In the genomic region with DNA sequence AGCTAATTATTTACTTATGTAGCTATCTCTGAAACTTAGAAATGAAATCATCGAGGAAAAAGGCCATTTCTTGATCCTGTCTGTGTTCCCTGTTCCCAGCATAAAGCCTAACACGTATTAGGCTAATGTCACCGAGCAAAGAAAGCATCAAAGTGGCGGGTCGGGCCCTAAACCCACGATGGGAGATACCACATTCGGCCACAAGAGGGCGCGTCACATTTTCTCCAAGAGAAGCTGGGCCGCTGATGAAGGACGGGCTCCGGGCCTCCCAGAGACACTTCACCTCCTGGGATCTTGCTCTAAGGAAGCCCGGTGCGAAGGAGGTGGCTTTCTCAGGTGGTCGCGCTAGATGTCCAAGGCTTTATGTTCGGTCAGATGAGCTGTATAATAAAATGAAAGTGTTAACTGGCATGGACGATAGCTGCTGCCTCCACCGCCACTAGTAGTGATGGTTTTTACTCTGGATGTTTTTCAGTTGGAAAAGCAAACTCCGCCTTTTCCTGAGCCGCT, we compare ENCODE assay signal across 8 cellular contexts. TPM values are rescaled to one million over a fixed set of nuclear protein-coding genes. Genes with fewer than 3 reads are reported as not detected.
DNase-seq lines count a peak whose midpoint lies in the region; ATAC-seq, FAIRE-seq and TF ChIP-seq lines count a peak whose summit lies in the region.

No MANE protein-coding gene starts in this region.

- H3K4me3 Mint-ChIP-seq in activated T-helper 17 cell treated with anti-CD3 and anti-CD28 coated beads, Interleukin-2, amount 50 U/mL, for 72 hours: peak overlapping the region; percentile 96
- H3K4me3 Mint-ChIP-seq in natural killer cell: peak overlapping the region; percentile 95
- peak overlapping the region; percentile 85 to 93 for H3K4me3 Mint-ChIP-seq in stimulated activated naive B cell treated with anti-CD40 and anti-IgM and Interleukin-4, amounts not matched to agents 10 μg/mL and 1 μg/mL and 100 μg/mL, for 72 hours

- intact Hi-C loops in natural killer cell (cut with micrococcal nuclease): loop anchor here (2.0 to 10.0 kb wide), 2 partner anchors 67 to 201 kb away; no protein-coding TSS in a partner anchor

- TF ChIP-seq CTCF in fibroblast of pulmonary artery (IDR thresholded peaks at IDR 0.05; ENCODE audit: low read length, missing control alignments) (peak; percentile 72), natural killer cell (IDR thresholded peaks at IDR 0.05) (peak; percentile 89)

- ATAC-seq in activated T-helper 17 cell treated with anti-CD3 and anti-CD28 coated beads, Interleukin-2, amount 50 U/mL, for 72 hours (replicated peaks): peak; percentile 59
- peak; percentile 36 to 59 (median 50) for ATAC-seq in natural killer cell
- peak; percentile 49 to 57 for ATAC-seq in stimulated activated naive B cell treated with anti-CD40 and anti-IgM and Interleukin-4, amounts not matched to agents 10 μg/mL and 1 μg/mL and 100 μg/mL, for 72 hours (replicated peaks)

- H3K36me3 Mint-ChIP-seq in activated T-helper 17 cell treated with anti-CD3 and anti-CD28 coated beads, Interleukin-2, amount 50 U/mL, for 72 hours (ENCODE audit: low read depth): peaks cover 18% of the 10 kb centered on the region
- H3K36me3 Mint-ChIP-seq in natural killer cell: no peaks in the 10 kb centered on the region
- peaks cover 0 to 4% of the 10 kb centered on the region in 2 donors for H3K36me3 Mint-ChIP-seq in stimulated activated naive B cell treated with anti-CD40 and anti-IgM and Interleukin-4, amounts not matched to agents 10 μg/mL and 1 μg/mL and 100 μg/mL, for 72 hours

- peaks cover 9% of the 10 kb centered on the region for H3K4me1 Mint-ChIP-seq in activated T-helper 17 cell treated with anti-CD3 and anti-CD28 coated beads, Interleukin-2, amount 50 U/mL, for 72 hours
- H3K4me1 Mint-ChIP-seq in natural killer cell: peaks cover 34 to 42% of the 10 kb centered on the region in 2 donors
- H3K4me1 Mint-ChIP-seq in stimulated activated naive B cell treated with anti-CD40 and anti-IgM and Interleukin-4, amounts not matched to agents 10 μg/mL and 1 μg/mL and 100 μg/mL, for 72 hours: peaks cover 25 to 26% of the 10 kb centered on the region in 2 donors

- no peaks in the 10 kb centered on the region for H3K9me3 Mint-ChIP-seq in activated T-helper 17 cell treated with anti-CD3 and anti-CD28 coated beads, Interleukin-2, amount 50 U/mL, for 72 hours
- no peaks in the 10 kb centered on the region for H3K9me3 Mint-ChIP-seq in natural killer cell
- H3K9me3 Mint-ChIP-seq in stimulated activated naive B cell treated with anti-CD40 and anti-IgM and Interleukin-4, amounts not matched to agents 10 μg/mL and 1 μg/mL and 100 μg/mL, for 72 hours: no peaks in the 10 kb centered on the region

- peak overlapping the region; percentile 93 for H3K27ac Mint-ChIP-seq in activated T-helper 17 cell treated with anti-CD3 and anti-CD28 coated beads, Interleukin-2, amount 50 U/mL, for 72 hours
- H3K27ac Mint-ChIP-seq in natural killer cell: peak overlapping the region; percentile 96 to 98
- peak overlapping the region; percentile 60 for H3K27ac Mint-ChIP-seq in stimulated activated naive B cell treated with anti-CD40 and anti-IgM and Interleukin-4, amounts not matched to agents 10 μg/mL and 1 μg/mL and 100 μg/mL, for 72 hours

- peak; percentile 66 for FAIRE-seq in RCC 7860 (lab: Jason Lieb, UNC)

- DNase-seq in SIG-M5 treated with dmso at 0.1 percent for 504 hours (lab: John Stamatoyannopoulos, UW; ENCODE audit: unreplicated experiment) (peak; percentile 74), SIG-M5 (lab: John Stamatoyannopoulos, UW) (no peak), LHCN-M2 (ENCODE audit: low read depth) (peak; percentile 81), RCC 7860 (ENCODE audit: low spot score) (peak; percentile 69), fibroblast of pulmonary artery (ENCODE audit: low read depth) (peak; percentile 88), natural killer cell (peak; percentile 88)
- peak; percentile 76 for DNase-seq in stimulated activated naive B cell treated with anti-CD40 and anti-IgM and Interleukin-4, amounts not matched to agents 10 μg/mL and 1 μg/mL and 100 μg/mL, for 72 hours

- no peaks in the 10 kb centered on the region for H3K27me3 Mint-ChIP-seq in activated T-helper 17 cell treated with anti-CD3 and anti-CD28 coated beads, Interleukin-2, amount 50 U/mL, for 72 hours
- H3K27me3 Mint-ChIP-seq in natural killer cell (ENCODE audit: low read depth in 2 of 2): peaks cover 0 to 4% of the 10 kb centered on the region in 2 donors
- peaks cover 5 to 17% of the 10 kb centered on the region in 2 donors for H3K27me3 Mint-ChIP-seq in stimulated activated naive B cell treated with anti-CD40 and anti-IgM and Interleukin-4, amounts not matched to agents 10 μg/mL and 1 μg/mL and 100 μg/mL, for 72 hours

- peak overlapping the region; percentile 91 for H3K4me3 ChIP-seq in fibroblast of pulmonary artery (replicated peaks; ENCODE audit: low read depth, low read length)

RNA-seq across cellular contexts. Expression of a gene that starts 0.9 kb away (rescaled TPM):
- total RNA-seq in LHCN-M2 (2014; rRNA removed): 22.3 and 22.5 TPM in 2 replicates
- polyA plus RNA-seq in LHCN-M2 (2012): 29.7 TPM
- 10 to 100 TPM; 10.0 to 15.2 TPM for total RNA-seq in activated T-helper 17 cell treated with anti-CD3 and anti-CD28 coated beads, Interleukin-2, amount 50 U/mL, for 72 hours
- 10 to 100 TPM; 23.2 to 32.9 (median 23.6) TPM for total RNA-seq in natural killer cell

RNA-seq across cellular contexts. Expression of a gene that starts 35.7 kb away (rescaled TPM):
- total RNA-seq in LHCN-M2 (2014; rRNA removed) (1.1 and 1.6 TPM in 2 replicates), natural killer cell (1 to 10 TPM; 1.1 to 2.1 (median 1.5) TPM)
- polyA plus RNA-seq in LHCN-M2 (2012): 2.3 TPM
- total RNA-seq in activated T-helper 17 cell treated with anti-CD3 and anti-CD28 coated beads, Interleukin-2, amount 50 U/mL, for 72 hours: 1 to 10 TPM in 1 of 2 donors, under 1 TPM in 1; 0.84 to 6.9 TPM

RNA-seq across cellular contexts. Expression of a gene that starts 38.4 kb away (rescaled TPM):
- total RNA-seq in LHCN-M2 (2014; rRNA removed) (382 and 426 TPM in 2 replicates), natural killer cell (1 to 10 TPM in 2 of 3 donors, under 1 TPM in 1; 0.47 to 2.8 (median 1.4) TPM)
- polyA plus RNA-seq in LHCN-M2 (2012): 567 TPM
- total RNA-seq in activated T-helper 17 cell treated with anti-CD3 and anti-CD28 coated beads, Interleukin-2, amount 50 U/mL, for 72 hours: 10 to 100 TPM in 1 of 2 donors, 1 to 10 TPM in 1; 5.3 to 22.2 TPM

RNA-seq across cellular contexts. Expression of a gene that starts 56.2 kb away (rescaled TPM):
- total RNA-seq in LHCN-M2 (2014; rRNA removed) (40.6 and 42.7 TPM in 2 replicates), natural killer cell (100 to 1,000 TPM; 124 to 162 (median 135) TPM)
- 35.2 TPM for polyA plus RNA-seq in LHCN-M2 (2012)
- 10 to 100 TPM; 73.6 to 89.2 TPM for total RNA-seq in activated T-helper 17 cell treated with anti-CD3 and anti-CD28 coated beads, Interleukin-2, amount 50 U/mL, for 72 hours

Comparison
In these comparisons a context has a peak if more than half of its experiments do, and no peak if none do; other contexts are left out.
1. RNA of a gene that starts 38.4 kb away (total RNA-seq): 382 to 426 TPM in LHCN-M2; 5.3 to 22.2 TPM in activated T-helper 17 cell treated with anti-CD3 and anti-CD28 coated beads, Interleukin-2, amount 50 U/mL, for 72 hours and 0.47 to 2.8 TPM in natural killer cell; every median in the first group is over 10 times any median in the second.
2. Peak in every context shown above with its lines, with median percentiles within 50 percentile points of each other: ATAC-seq, H3K27ac Mint-ChIP-seq and H3K4me3 Mint-ChIP-seq.